In the genomic region with DNA sequence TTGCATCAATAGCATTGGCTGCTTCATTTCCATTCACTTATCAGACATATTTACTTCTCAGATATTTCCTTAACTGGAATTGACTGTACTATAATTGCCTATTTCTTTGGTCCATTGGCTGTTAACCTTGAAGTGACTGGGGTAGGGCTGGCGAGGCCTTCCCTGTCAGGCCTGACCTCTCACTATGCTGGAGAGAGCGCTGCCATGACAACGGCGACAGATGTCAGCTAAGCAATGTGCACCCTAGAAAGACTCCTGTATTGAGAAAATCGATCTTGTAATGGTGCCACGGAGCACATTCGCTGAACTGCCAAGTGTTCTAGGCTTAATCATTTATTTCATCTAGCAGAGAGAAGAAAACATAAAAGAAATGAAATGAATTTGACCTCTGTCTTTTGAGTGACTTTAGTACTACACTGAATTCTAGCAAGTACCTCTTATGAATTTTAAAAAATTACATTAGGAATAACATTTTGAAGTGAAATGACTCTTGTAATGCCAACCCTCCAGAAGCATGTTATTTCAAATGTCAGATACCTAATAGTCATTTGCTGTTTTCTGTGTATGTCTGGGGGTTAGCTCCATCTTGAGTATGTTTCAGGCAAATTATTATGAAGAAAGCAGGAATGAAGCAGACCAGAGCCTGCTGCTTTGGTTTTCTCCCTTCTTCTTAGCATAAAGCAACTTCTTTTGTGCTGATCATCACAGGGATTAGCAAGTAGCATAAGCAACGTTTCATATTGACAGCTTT, we compare ENCODE assay signal across 18 cellular contexts.
A peak's percentile ranks its signal among the peaks of the same experiment; 100 is the strongest.
DNase-seq lines count a peak whose midpoint lies in the region; ATAC-seq, FAIRE-seq and TF ChIP-seq lines count a peak whose summit lies in the region.
"Had no signal": no experiment of that assay in that cellular context is flagged by ENCODE, and none has a peak within 500 bp of the region (broad histone marks: within the 10 kb centered on the region; RNA-seq: fewer than 3 reads in every experiment).

No MANE protein-coding gene starts in this region.

- in situ Hi-C loops in K562 (cut with MboI): no loop called here

- peak; percentile 59 for DNase-seq in NCI-H2171 treated with DMSO at 0.1 percent for 48 hours (lab: John Stamatoyannopoulos, UW)
- DNase-seq in K562 (ENCODE audit: extremely low read depth in 1 of 4, low spot score in 3 of 4): no peak
- no peak for DNase-seq in neuronal stem cell (ENCODE audit: low spot score)
- no peak for DNase-seq in cerebellar cortex (ENCODE audit: low spot score)
- DNase-seq in D341Med (ENCODE audit: low spot score): no peak
- DNase-seq: activated naive CD4-positive, alpha-beta T cell treated with anti-CD3 and anti-CD28 coated beads for 36 hours; activated T-cell treated with anti-CD3 and anti-CD28 coated beads for 4 hours; aorta; foreskin keratinocyte; GDM1; IMR-90; NCI-H1048; NCI-H774; stimulated activated CD4-positive, alpha-beta T cell treated with anti-CD3 and anti-CD28 coated beads, Interleukin-2, amount 100 ng/mL, for 48 hours had no signal

- no peak overlapping the region for H3K23ac ChIP-seq in neuronal stem cell (ENCODE audit: low read depth, low read length, poor library complexity)

- H2AFZ ChIP-seq in K562 (ENCODE audit: low read depth, low read length): peak overlapping the region; percentile 55; the same call in 1 of the 2 replicates
- peak overlapping the region; percentile 80 for H2AFZ ChIP-seq in neuronal stem cell (ENCODE audit: low read length)

- no peak overlapping the region for H2AK5ac ChIP-seq in neuronal stem cell (ENCODE audit: low read depth, low read length)

- no peak overlapping the region for H3K18ac ChIP-seq in neuronal stem cell (ENCODE audit: low read length)

- H3K4me1 ChIP-seq in HEK293 (ENCODE audit: control insufficient read depth, insufficient read depth, low read length) (peaks cover 15% of the 10 kb centered on the region), K562 (replicated peaks in 1 of 2; ENCODE audit: control insufficient read depth in 2 of 2, insufficient read depth in 2 of 2, low read length in 2 of 2) (peaks cover 0 to 11% of the 10 kb centered on the region in 2 experiments; a peak in 2 of 5 replicates), neuronal stem cell (ENCODE audit: control insufficient read depth in 2 of 2, insufficient read depth in 1 of 2, low read depth in 1 of 2, low read length in 2 of 2) (peaks cover 23 to 34% of the 10 kb centered on the region in 2 donors)
- H3K4me1 ChIP-seq: foreskin keratinocyte, suprapubic skin had no signal

- intact Hi-C loops in K562 (cut with micrococcal nuclease): no loop called here

- H3K27ac Mint-ChIP-seq in activated T-helper 17 cell treated with anti-CD3 and anti-CD28 coated beads, Interleukin-2, amount 50 U/mL, for 72 hours: no peak overlapping the region
- H3K27ac Mint-ChIP-seq: activated naive CD4-positive, alpha-beta T cell treated with anti-CD3 and anti-CD28 coated beads for 36 hours had no signal

- ATAC-seq in K562: no peak
- no peak for ATAC-seq in activated T-helper 17 cell treated with anti-CD3 and anti-CD28 coated beads, Interleukin-2, amount 50 U/mL, for 72 hours (replicated peaks)
- ATAC-seq: foreskin keratinocyte had no signal

- H3K27me3 Mint-ChIP-seq in activated T-helper 17 cell treated with anti-CD3 and anti-CD28 coated beads, Interleukin-2, amount 50 U/mL, for 72 hours: peaks cover 8% of the 10 kb centered on the region

- H3K14ac ChIP-seq in neuronal stem cell (ENCODE audit: low read length): no peak overlapping the region

- H3K79me2 ChIP-seq in K562 (ENCODE audit: control insufficient read depth, insufficient read depth, low read length): no peaks in the 10 kb centered on the region

- H3K9me3 ChIP-seq in HEK293 (ENCODE audit: control insufficient read depth, insufficient read depth, low read depth, low read length) (no peaks in the 10 kb centered on the region), K562 (replicated peaks; ENCODE audit: control insufficient read depth, insufficient read depth, low read depth, low read length) (no peaks in the 10 kb centered on the region; the same call in 1 of the 2 replicates), neuronal stem cell (replicated peaks in 1 of 2; ENCODE audit: control insufficient read depth in 2 of 2, insufficient read depth in 1 of 2, low read depth in 1 of 2, low read length in 2 of 2) (peaks cover 0 to 3% of the 10 kb centered on the region in 2 donors)
- H3K9me3 ChIP-seq: suprapubic skin had no signal

- no peaks in the 10 kb centered on the region for H3K4me1 Mint-ChIP-seq in activated T-helper 17 cell treated with anti-CD3 and anti-CD28 coated beads, Interleukin-2, amount 50 U/mL, for 72 hours

- no peak for TF ChIP-seq POLR2A in K562 (conservative IDR thresholded peaks at IDR 0.05)

- POLR2A ChIA-PET in HEK293 (lab: Yijun Ruan, JAX) (interaction anchor here (1.0 kb wide), 1 partner anchor 52 kb away, joined by 3 read pairs; no protein-coding TSS in a partner anchor), K562 (lab: Yijun Ruan, JAX) (interaction anchor here (1.1 to 1.6 kb wide), 3 partner anchors 9 to 27 kb away, joined by 3 to 6 read pairs (median 3); no protein-coding TSS in a partner anchor)

- no peak overlapping the region for H4K91ac ChIP-seq in neuronal stem cell (ENCODE audit: low read depth, low read length, poor library complexity)

- no TSS peak for BruUV-seq in K562 (replicated peaks; lab: Mats Ljungman, UMichigan)

- no peak overlapping the region for H3K4me3 Mint-ChIP-seq in activated T-helper 17 cell treated with anti-CD3 and anti-CD28 coated beads, Interleukin-2, amount 50 U/mL, for 72 hours
- H3K4me3 Mint-ChIP-seq: activated naive CD4-positive, alpha-beta T cell treated with anti-CD3 and anti-CD28 coated beads for 36 hours had no signal

- no peak for TF ChIP-seq EP300 in K562 (IDR thresholded peaks at IDR 0.05; ENCODE audit: low read length)

- no peak for TF ChIP-seq CTCF in HEK293 (tag by site-specific recombination; IDR thresholded peaks at IDR 0.05)
- 0 out of 6 replicates have a peak, but pooled peaks of 1 of the 3 experiments have one; percentile 2 for TF ChIP-seq CTCF in K562 (IDR thresholded peaks at IDR 0.05 in 2 of 3, conservative IDR thresholded peaks at IDR 0.05 in 1 of 3; ENCODE audit: insufficient read depth in 2 of 3, low read depth in 1 of 3, low read length in 3 of 3)

- H3K4me2 ChIP-seq in K562 (ENCODE audit: insufficient read depth, low read length) (no peak overlapping the region), neuronal stem cell (ENCODE audit: insufficient read depth, low read length, poor library complexity, severe bottlenecking) (no peak overlapping the region)

- CTCF ChIA-PET in HEK293 (lab: Yijun Ruan, JAX) (no interaction called here), K562 (lab: Yijun Ruan, JAX; ENCODE audit: low intra/inter-chr PET ratio) (no interaction called here)

- TF ChIP-seq RAD21 in K562 (CRISPR knock-in tag; conservative IDR thresholded peaks at IDR 0.05 in 1 of 2, IDR thresholded peaks at IDR 0.05 in 1 of 2): no peak

- H3K4ac ChIP-seq in neuronal stem cell (ENCODE audit: low read length): no peak overlapping the region

- no peak overlapping the region for H2BK120ac ChIP-seq in neuronal stem cell (ENCODE audit: low read depth, low read length)

- H3K36me3 Mint-ChIP-seq in activated T-helper 17 cell treated with anti-CD3 and anti-CD28 coated beads, Interleukin-2, amount 50 U/mL, for 72 hours (ENCODE audit: low read depth): no peaks in the 10 kb centered on the region

- H2BK5ac ChIP-seq in neuronal stem cell (ENCODE audit: low read length): no peak overlapping the region

- 43% methylated on average over 8 of the region's 8 CpGs for WGBS in K562 (ENCODE audit: insufficient coverage, low coverage, missing lambda C conversion rate)
- WGBS in neuronal stem cell (ENCODE audit: extremely low coverage in 2 of 2, insufficient read length in 2 of 2, insufficient replicate concordance in 1 of 2), 2 donors: no CpG with 5 or more reads among the region's 8 CpGs

- H3K79me1 ChIP-seq in neuronal stem cell (ENCODE audit: low read depth, low read length): no peaks in the 10 kb centered on the region

- H3K4me3 ChIP-seq in HEK293 (ENCODE audit: low read depth, low read length) (no peak overlapping the region), K562 (no peak overlapping the region), neuronal stem cell (ENCODE audit: low read length in 2 of 2) (no peak overlapping the region)
- H3K4me3 ChIP-seq: suprapubic skin had no signal

- no peaks in the 10 kb centered on the region for H3K9me1 ChIP-seq in K562 (ENCODE audit: control insufficient read depth, insufficient read depth, low read length)

- H4K20me1 ChIP-seq in K562 (replicated peaks; ENCODE audit: control insufficient read depth, insufficient read depth, low read length): no peaks in the 10 kb centered on the region

- H3K36me3 ChIP-seq in HEK293 (ENCODE audit: control insufficient read depth in 2 of 2, insufficient read depth in 1 of 2, low read length in 2 of 2) (no peaks in the 10 kb centered on the region), K562 (ENCODE audit: control insufficient read depth, insufficient read depth, low read length) (no peaks in the 10 kb centered on the region), neuronal stem cell (replicated peaks in 1 of 2; ENCODE audit: control insufficient read depth in 2 of 2, insufficient read depth in 2 of 2, low read length in 2 of 2) (no peaks in the 10 kb centered on the region)
- H3K36me3 ChIP-seq: suprapubic skin had no signal

- H2BK15ac ChIP-seq in neuronal stem cell (ENCODE audit: low read length): no peak overlapping the region

- H2BK12ac ChIP-seq in neuronal stem cell (ENCODE audit: low read length): no peak overlapping the region

- H3K9ac ChIP-seq in K562 (ENCODE audit: insufficient read depth in 1 of 2, low read depth in 2 of 2, low read length in 2 of 2) (no peak overlapping the region), neuronal stem cell (ENCODE audit: low read depth, low read length, poor library complexity) (no peak overlapping the region)

- H3K9me3 Mint-ChIP-seq in activated T-helper 17 cell treated with anti-CD3 and anti-CD28 coated beads, Interleukin-2, amount 50 U/mL, for 72 hours: no peaks in the 10 kb centered on the region
- H3K9me3 Mint-ChIP-seq: activated naive CD4-positive, alpha-beta T cell treated with anti-CD3 and anti-CD28 coated beads for 36 hours had no signal

- H3K27ac ChIP-seq in HEK293 (ENCODE audit: extremely low read depth, low read depth, low read length): peak overlapping the region; percentile 55; the same call in 1 of the 2 replicates
- no peak overlapping the region for H3K27ac ChIP-seq in K562 (ENCODE audit: extremely low read depth, low read depth, low read length)
- H3K27ac ChIP-seq in neuronal stem cell (replicated peaks; ENCODE audit: low read length): no peak overlapping the region
- H3K27ac ChIP-seq: foreskin keratinocyte, suprapubic skin had no signal

- FAIRE-seq in K562 (lab: Jason Lieb, UNC): no peak
- FAIRE-seq: TTC549 had no signal

- H3K27me3 ChIP-seq in K562 (ENCODE audit: control insufficient read depth in 2 of 2, insufficient read depth in 2 of 2, low read length in 2 of 2) (no peaks in the 10 kb centered on the region), neuronal stem cell (ENCODE audit: control insufficient read depth in 3 of 3, insufficient read depth in 3 of 3, low read depth in 1 of 3, low read length in 3 of 3) (no peaks in the 10 kb centered on the region)
- H3K27me3 ChIP-seq: foreskin keratinocyte, suprapubic skin had no signal

- H4K8ac ChIP-seq in neuronal stem cell (ENCODE audit: low read depth, low read length): no peak overlapping the region

TF ChIP-seq in K562, 482 proteins besides CTCF, POLR2A, EP300 and RAD21:
- TF ChIP-seq ZNF282 (CRISPR knock-in tag; IDR thresholded peaks at IDR 0.05): no peak
- peak; percentile 58 for TF ChIP-seq RFX1 (IDR thresholded peaks at IDR 0.05)
